In the genomic region with DNA sequence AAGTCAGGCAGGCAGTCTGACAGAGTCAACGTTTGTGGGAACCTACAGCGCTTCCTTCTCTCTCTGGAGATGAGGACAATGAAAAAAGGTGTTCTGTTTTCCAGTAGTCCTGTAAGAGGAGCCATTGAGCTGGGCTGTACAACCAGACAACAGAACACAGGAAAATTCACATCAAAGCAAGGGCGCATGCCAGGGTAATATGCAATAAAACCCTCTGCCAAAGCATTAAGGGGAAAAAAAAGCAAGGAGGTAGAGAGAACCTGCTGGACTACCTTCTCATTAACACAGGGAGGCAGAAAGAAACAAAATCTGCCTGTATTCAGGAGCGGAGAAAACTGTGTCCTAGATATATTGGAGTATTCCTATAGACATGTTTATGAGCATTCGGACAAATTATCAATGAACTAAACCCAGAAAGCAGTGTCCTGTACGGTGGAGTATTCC, we compare ENCODE assay signal across 8 cellular contexts. TPM values are rescaled to one million over a fixed set of nuclear protein-coding genes. Genes with fewer than 3 reads are reported as not detected.
A peak's percentile ranks its signal among the peaks of the same experiment; 100 is the strongest.
DNase-seq lines count a peak whose midpoint lies in the region; ATAC-seq, FAIRE-seq and TF ChIP-seq lines count a peak whose summit lies in the region.

No MANE protein-coding gene starts in this region.

- H3K9me3 ChIP-seq in Loucy (ENCODE audit: insufficient read depth, low read depth, low read length), result no peaks in the 10 kb centered on the region
- H3K9me3 ChIP-seq in HepG2 (ENCODE audit: low read length), result no peaks in the 10 kb centered on the region
- H3K9me3 ChIP-seq in suprapubic skin, result no peaks in the 10 kb centered on the region

- no peak overlapping the region for H3K27ac Mint-ChIP-seq in activated naive CD4-positive, alpha-beta T cell treated with anti-CD3 and anti-CD28 coated beads for 36 hours

- no peak overlapping the region for H2AFZ ChIP-seq in Loucy (ENCODE audit: low read length)
- H2AFZ ChIP-seq in HepG2 (ENCODE audit: low read length), result peak overlapping the region; percentile 32

- no peak for TF ChIP-seq EP300 in HepG2 (IDR thresholded peaks at IDR 0.05; ENCODE audit: low read depth in 2 of 2, low read length in 2 of 2)
- TF ChIP-seq EP300 in HepG2 (CRISPR knock-in tag; IDR thresholded peaks at IDR 0.05; ENCODE audit: borderline replicate concordance), result no peak
- no peak for TF ChIP-seq EP300 in suprapubic skin (IDR thresholded peaks at IDR 0.05)

- H3K9me2 ChIP-seq in Loucy (replicated peaks; ENCODE audit: low read depth, low read length), result no peaks in the 10 kb centered on the region

- H3K4me1 Mint-ChIP-seq in activated naive CD4-positive, alpha-beta T cell treated with anti-CD3 and anti-CD28 coated beads for 36 hours (ENCODE audit: low read depth), result peaks cover 32% of the 10 kb centered on the region

- H3K27ac ChIP-seq in HepG2 (ENCODE audit: extremely low read length, insufficient read depth, low read length) (no peak overlapping the region), suprapubic skin (peak overlapping the region; percentile 91)

- H3F3A ChIP-seq in Loucy (ENCODE audit: low read depth), result no peaks in the 10 kb centered on the region

- H3K27me3 Mint-ChIP-seq in activated naive CD4-positive, alpha-beta T cell treated with anti-CD3 and anti-CD28 coated beads for 36 hours (ENCODE audit: low read depth), result no peaks in the 10 kb centered on the region

- peaks cover 36% of the 10 kb centered on the region for H4K20me1 ChIP-seq in Loucy (ENCODE audit: insufficient read depth, low read length, poor library complexity, severe bottlenecking)
- no peaks in the 10 kb centered on the region for H4K20me1 ChIP-seq in HepG2 (ENCODE audit: insufficient read depth, low read length)

- H3K4me2 ChIP-seq in Loucy (ENCODE audit: low read depth, low read length, poor library complexity, severe bottlenecking) (peak overlapping the region; percentile 91), HepG2 (ENCODE audit: low read depth, low read length) (peak overlapping the region; percentile 88)

- peaks cover 50% of the 10 kb centered on the region for H3K4me1 ChIP-seq in Loucy (ENCODE audit: insufficient read depth, low read length, poor library complexity, severe bottlenecking)
- H3K4me1 ChIP-seq in HepG2 (ENCODE audit: insufficient read depth, low read length), result peaks cover 42% of the 10 kb centered on the region
- H3K4me1 ChIP-seq in suprapubic skin, result peaks cover 19% of the 10 kb centered on the region

- no peak for TF ChIP-seq POLR2A in HepG2 (IDR thresholded peaks at IDR 0.05; ENCODE audit: insufficient read depth in 1 of 2, low read depth in 2 of 2, low read length in 2 of 2)
- no peak for TF ChIP-seq POLR2A in suprapubic skin (IDR thresholded peaks at IDR 0.05)

- H3K9ac ChIP-seq in Loucy (ENCODE audit: low read depth, low read length, poor library complexity, severe bottlenecking) (peak overlapping the region; percentile 81), HepG2 (ENCODE audit: insufficient read depth, low read depth, low read length) (peak overlapping the region; percentile 77)

- H3K27me3 ChIP-seq in Loucy (ENCODE audit: insufficient read depth, low read length, poor library complexity, severe bottlenecking) (no peaks in the 10 kb centered on the region), HepG2 (ENCODE audit: control insufficient read depth in 1 of 2, insufficient read depth in 2 of 2, low read length in 2 of 2) (no peaks in the 10 kb centered on the region; a peak in 1 of 5 replicates), suprapubic skin (no peaks in the 10 kb centered on the region)

- FAIRE-seq in HepG2 (lab: Jason Lieb, UNC), result peak; percentile 93

- no peaks in the 10 kb centered on the region for H3K9me3 Mint-ChIP-seq in activated naive CD4-positive, alpha-beta T cell treated with anti-CD3 and anti-CD28 coated beads for 36 hours

- no peaks in the 10 kb centered on the region for H3K36me3 Mint-ChIP-seq in activated naive CD4-positive, alpha-beta T cell treated with anti-CD3 and anti-CD28 coated beads for 36 hours (ENCODE audit: low read depth)

- H3K4me3 Mint-ChIP-seq in activated naive CD4-positive, alpha-beta T cell treated with anti-CD3 and anti-CD28 coated beads for 36 hours, result peak overlapping the region; percentile 81

- POLR2A ChIA-PET in HepG2 (lab: Yijun Ruan, JAX), result interaction anchor here (1.0 to 1.2 kb wide), 3 partner anchors 21 to 71 kb away, joined by 3 read pairs; no protein-coding TSS in a partner anchor

- DNase-seq in activated naive CD4-positive, alpha-beta T cell treated with anti-CD3 and anti-CD28 coated beads for 36 hours, result peak; percentile 52
- DNase-seq in activated naive CD4-positive, alpha-beta T cell treated with Interleukin-2 at 50 U/mL for 16 hours, result no peak
- DNase-seq in RKO (ENCODE audit: low spot score) (peak; percentile 90), choroid plexus epithelial cell (ENCODE audit: low read depth) (peak; percentile 91), HepG2 (ENCODE audit: low spot score) (peak; percentile 87), suprapubic skin (ENCODE audit: low spot score in 2 of 2) (no peak)

- H3K4me3 ChIP-seq in Loucy (ENCODE audit: low read length, poor library complexity, severe bottlenecking) (peak overlapping the region; percentile 92), choroid plexus epithelial cell (ENCODE audit: low read depth, low read length) (peak overlapping the region; percentile 88), HepG2 (replicated peaks in 1 of 3; ENCODE audit: insufficient read depth in 1 of 3, low read depth in 2 of 3, low read length in 3 of 3) (peak overlapping the region; percentile 92 to 97 (median 95)), suprapubic skin (peak overlapping the region; percentile 75)

- no peaks in the 10 kb centered on the region; the same call in 1 of the 2 replicates for H3K36me3 ChIP-seq in Loucy (ENCODE audit: insufficient read depth, low read length)
- H3K36me3 ChIP-seq in HepG2 (replicated peaks in 1 of 2; ENCODE audit: control insufficient read depth in 1 of 2, insufficient read depth in 2 of 2, low read length in 2 of 2), result no peaks in the 10 kb centered on the region
- no peaks in the 10 kb centered on the region for H3K36me3 ChIP-seq in suprapubic skin

- WGBS in HepG2 (ENCODE audit: low lambda C conversion rate), result 4% methylated on average over 6 of the region's 6 CpGs
- 5% methylated on average over 6 of the region's 6 CpGs for WGBS in suprapubic skin

- peak; percentile 74 for ATAC-seq in HepG2
- ATAC-seq in HG03432 (IDR thresholded peaks at IDR 0.05; ENCODE audit: unreplicated experiment), result no peak

- peaks cover 57% of the 10 kb centered on the region for H3K79me2 ChIP-seq in Loucy (ENCODE audit: insufficient read depth, low read length)
- H3K79me2 ChIP-seq in HepG2 (ENCODE audit: insufficient read depth, low read length), result peaks cover 8% of the 10 kb centered on the region

- in situ Hi-C loops in HepG2 (cut with HindIII; ENCODE audit: extremely low pct_ligation_motif_present, low pct_unique_long_range_greater_than_20kb), result no loop called here

- intact Hi-C loops in activated naive CD4-positive, alpha-beta T cell treated with anti-CD3 and anti-CD28 coated beads for 36 hours (cut with micrococcal nuclease), result loop anchor here (1.0 to 5.0 kb wide), 6 partner anchors 19 to 227 kb away; partner anchors contain the start of genes CENPB and PANK2
- intact Hi-C loops in HepG2 (cut with micrococcal nuclease; ENCODE audit: unreplicated experiment), result loop anchor here (1.0 to 5.0 kb wide), 3 partner anchors 58 to 122 kb away; no protein-coding TSS in a partner anchor

- TSS peak; percentile 50 for BruUV-seq in HepG2 (replicated peaks; lab: Mats Ljungman, UMichigan)

- peak; percentile 83 for TF ChIP-seq RAD21 in HepG2 (CRISPR knock-in tag; IDR thresholded peaks at IDR 0.05)

- TF ChIP-seq CTCF in Loucy (conservative IDR thresholded peaks at IDR 0.05; ENCODE audit: low read length), result peak; percentile 77
- peak; percentile 78 for TF ChIP-seq CTCF in choroid plexus epithelial cell (conservative IDR thresholded peaks at IDR 0.05; ENCODE audit: low read depth, low read length)
- TF ChIP-seq CTCF in HepG2 (CRISPR knock-in tag; IDR thresholded peaks at IDR 0.05), result peak; percentile 93
- TF ChIP-seq CTCF in suprapubic skin (IDR thresholded peaks at IDR 0.05), result peak; percentile 43 to 50

- CTCF ChIA-PET in activated naive CD4-positive, alpha-beta T cell treated with anti-CD3 and anti-CD28 coated beads for 36 hours (lab: Charles Lee), result interaction anchor here (0.6 to 5.2 kb wide), 5 partner anchors 9 to 1655 kb away, joined by 3 to 29 read pairs (median 4); no protein-coding TSS in a partner anchor
- CTCF ChIA-PET in HepG2 (lab: Yijun Ruan, JAX; ENCODE audit: low intra/inter-chr PET ratio, low total read pairs), result interaction anchor here (0.6 to 4.2 kb wide), 5 partner anchors 58 to 78 kb away, joined by 3 to 59 read pairs (median 6); no protein-coding TSS in a partner anchor

RNA-seq across cellular contexts. Expression of gene RNF24, which starts 1.3 kb away (rescaled TPM):
- total RNA-seq in activated naive CD4-positive, alpha-beta T cell treated with anti-CD3 and anti-CD28 coated beads for 36 hours, result 1 to 10 TPM; 2.9 to 3.8 TPM
- total RNA-seq in HepG2 (2016; rRNA removed; fragmentation: Illumina TruSeq; extraction: Trizol), result 2.4 and 2.9 TPM in 2 replicates
- 1.3 and 1.6 TPM in 2 replicates for total RNA-seq in HepG2 (2016; cell fraction: cytosol; rRNA removed; fragmentation: Illumina TruSeq; extraction: Trizol; ENCODE audit: low read depth)
- 2.4 and 2.9 TPM in 2 replicates for total RNA-seq in HepG2 (2016; cell fraction: insoluble cytoplasmic fraction; rRNA removed; fragmentation: Illumina TruSeq; extraction: Trizol)
- 2.8 and 3.3 TPM in 2 replicates for total RNA-seq in HepG2 (2016; cell fraction: membrane; rRNA removed; fragmentation: Illumina TruSeq; extraction: Trizol)
- total RNA-seq in HepG2 (2016; cell fraction: nucleus; rRNA removed; fragmentation: Illumina TruSeq; extraction: Trizol), result 3.7 and 4.2 TPM in 2 replicates
- polyA plus RNA-seq in HepG2 (2011; rRNA removed), result 10.4 TPM in 2 replicates
- polyA plus RNA-seq in HepG2 (2011; cell fraction: cytosol; rRNA removed), result 8.1 and 10.3 TPM in 2 replicates
- polyA plus RNA-seq in HepG2 (2011; cell fraction: nucleus; rRNA removed), result 10.7 and 11.5 TPM in 2 replicates
- polyA plus RNA-seq in HepG2 (2012), result 9.7 and 9.9 TPM in 2 replicates
- polyA plus RNA-seq in HepG2 (2016; cell fraction: cytosol; fragmentation: Illumina TruSeq; extraction: Trizol; ENCODE audit: low read depth), result 2.5 and 3.5 TPM in 2 replicates
- polyA plus RNA-seq in HepG2 (2016; cell fraction: insoluble cytoplasmic fraction; fragmentation: Illumina TruSeq; extraction: Trizol; ENCODE audit: low read depth), result 3.0 and 3.3 TPM in 2 replicates
- 3.9 and 4.1 TPM in 2 replicates for polyA plus RNA-seq in HepG2 (2016; cell fraction: membrane; fragmentation: Illumina TruSeq; extraction: Trizol; ENCODE audit: low read depth)
- 5.8 and 6.3 TPM in 2 replicates for polyA plus RNA-seq in HepG2 (2016; cell fraction: nucleus; fragmentation: Illumina TruSeq; extraction: Trizol; ENCODE audit: insufficient read depth, low read depth)
- 12.7 and 15.9 TPM in 2 replicates for polyA minus RNA-seq in HepG2 (2011; rRNA and poly(A)+ RNA removed; ENCODE audit: low replicate concordance)
- 9.9 and 12.7 TPM in 2 replicates for polyA minus RNA-seq in HepG2 (2011; cell fraction: cytosol; rRNA and poly(A)+ RNA removed)
- 7.1 and 8.6 TPM in 2 replicates for polyA minus RNA-seq in HepG2 (2011; cell fraction: nucleus; rRNA and poly(A)+ RNA removed)
- 10 to 100 TPM; 16.0 to 27.8 (median 21.9) TPM for total RNA-seq in suprapubic skin

Comparison
In these comparisons a context has a peak if more than half of its experiments do, and no peak if none do; other contexts are left out.
1. DNase-seq: peak in activated naive CD4-positive, alpha-beta T cell treated with anti-CD3 and anti-CD28 coated beads for 36 hours (single experiment), RKO (single experiment), choroid plexus epithelial cell (single experiment) and HepG2 (single experiment); none in activated naive CD4-positive, alpha-beta T cell treated with Interleukin-2 at 50 U/mL for 16 hours (single experiment) and suprapubic skin (0 of 2).
2. Peak in every context shown above with its lines, with median percentiles within 50 percentile points of each other: H3K4me3 ChIP-seq and CTCF ChIP-seq.